ENCODE assay signal across 1 cellular context in the genomic region with DNA sequence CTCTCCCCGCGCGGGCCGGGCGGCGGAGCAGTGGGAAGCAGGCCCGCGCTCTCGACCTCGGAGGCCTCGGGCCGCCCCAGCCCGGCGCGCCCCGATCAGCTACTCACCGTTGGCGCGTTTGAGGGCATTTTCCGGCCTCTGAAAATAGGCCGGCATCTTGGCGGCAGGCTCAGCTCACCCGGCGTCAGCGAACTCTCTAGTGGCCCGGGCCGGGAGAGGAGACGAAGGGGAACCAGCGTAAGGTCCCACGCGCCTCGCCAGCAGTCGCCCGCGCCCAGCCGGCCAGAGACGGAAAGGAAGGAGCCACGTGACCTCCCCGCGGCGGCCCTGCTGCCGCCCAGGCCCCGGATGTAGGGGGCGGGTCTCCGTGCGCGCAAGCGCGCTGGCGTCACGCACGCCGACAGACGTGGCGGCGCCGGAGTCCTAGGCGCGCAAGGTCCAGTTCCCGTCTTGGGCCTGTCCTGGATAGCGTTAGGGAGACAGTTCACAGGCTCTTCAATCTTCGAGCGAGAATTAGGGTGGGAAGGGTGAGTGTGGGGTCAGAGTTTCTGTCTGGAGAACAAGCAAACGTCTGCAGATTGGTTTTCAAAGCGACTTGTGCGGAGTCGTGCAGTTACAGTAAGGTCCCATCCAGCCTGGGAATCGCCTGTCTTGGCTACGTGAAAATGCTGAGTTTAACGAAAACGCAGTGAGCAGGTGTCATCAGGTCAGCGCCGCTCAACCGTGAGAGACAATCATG.
A peak's percentile ranks its signal among the peaks of the same experiment; 100 is the strongest.
TF ChIP-seq lines count a peak whose summit lies in the region.

Gene EIF3A (minus strand): TSS at position 297 of the 739 bp plus-strand sequence. CDS start 141 bp downstream, at position 156.

TF ChIP-seq in HepG2, 621 proteins besides CTCF, POLR2A, EP300 and RAD21 (continued from another document and continues in another):
- TF ChIP-seq, protein P1, sequence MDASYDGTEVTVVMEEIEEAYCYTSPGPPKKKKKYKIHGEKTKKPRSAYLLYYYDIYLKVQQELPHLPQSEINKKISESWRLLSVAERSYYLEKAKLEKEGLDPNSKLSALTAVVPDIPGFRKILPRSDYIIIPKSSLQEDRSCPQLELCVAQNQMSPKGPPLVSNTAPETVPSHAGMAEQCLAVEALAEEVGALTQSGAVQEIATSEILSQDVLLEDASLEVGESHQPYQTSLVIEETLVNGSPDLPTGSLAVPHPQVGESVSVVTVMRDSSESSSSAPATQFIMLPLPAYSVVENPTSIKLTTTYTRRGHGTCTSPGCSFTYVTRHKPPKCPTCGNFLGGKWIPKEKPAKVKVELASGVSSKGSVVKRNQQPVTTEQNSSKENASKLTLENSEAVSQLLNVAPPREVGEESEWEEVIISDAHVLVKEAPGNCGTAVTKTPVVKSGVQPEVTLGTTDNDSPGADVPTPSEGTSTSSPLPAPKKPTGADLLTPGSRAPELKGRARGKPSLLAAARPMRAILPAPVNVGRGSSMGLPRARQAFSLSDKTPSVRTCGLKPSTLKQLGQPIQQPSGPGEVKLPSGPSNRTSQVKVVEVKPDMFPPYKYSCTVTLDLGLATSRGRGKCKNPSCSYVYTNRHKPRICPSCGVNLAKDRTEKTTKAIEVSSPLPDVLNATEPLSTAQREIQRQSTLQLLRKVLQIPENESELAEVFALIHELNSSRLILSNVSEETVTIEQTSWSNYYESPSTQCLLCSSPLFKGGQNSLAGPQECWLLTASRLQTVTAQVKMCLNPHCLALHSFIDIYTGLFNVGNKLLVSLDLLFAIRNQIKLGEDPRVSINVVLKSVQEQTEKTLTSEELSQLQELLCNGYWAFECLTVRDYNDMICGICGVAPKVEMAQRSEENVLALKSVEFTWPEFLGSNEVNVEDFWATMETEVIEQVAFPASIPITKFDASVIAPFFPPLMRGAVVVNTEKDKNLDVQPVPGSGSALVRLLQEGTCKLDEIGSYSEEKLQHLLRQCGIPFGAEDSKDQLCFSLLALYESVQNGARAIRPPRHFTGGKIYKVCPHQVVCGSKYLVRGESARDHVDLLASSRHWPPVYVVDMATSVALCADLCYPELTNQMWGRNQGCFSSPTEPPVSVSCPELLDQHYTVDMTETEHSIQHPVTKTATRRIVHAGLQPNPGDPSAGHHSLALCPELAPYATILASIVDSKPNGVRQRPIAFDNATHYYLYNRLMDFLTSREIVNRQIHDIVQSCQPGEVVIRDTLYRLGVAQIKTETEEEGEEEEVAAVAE (CRISPR knock-in tag; IDR thresholded peaks at IDR 0.05; ENCODE audit: borderline replicate concordance): 0 out of 2 replicates have a peak, but pooled peaks have one; percentile 62
- TF ChIP-seq THRA (CRISPR knock-in tag; IDR thresholded peaks at IDR 0.05; ENCODE audit: borderline replicate concordance): peak; percentile 67
- TF ChIP-seq, protein P2, sequence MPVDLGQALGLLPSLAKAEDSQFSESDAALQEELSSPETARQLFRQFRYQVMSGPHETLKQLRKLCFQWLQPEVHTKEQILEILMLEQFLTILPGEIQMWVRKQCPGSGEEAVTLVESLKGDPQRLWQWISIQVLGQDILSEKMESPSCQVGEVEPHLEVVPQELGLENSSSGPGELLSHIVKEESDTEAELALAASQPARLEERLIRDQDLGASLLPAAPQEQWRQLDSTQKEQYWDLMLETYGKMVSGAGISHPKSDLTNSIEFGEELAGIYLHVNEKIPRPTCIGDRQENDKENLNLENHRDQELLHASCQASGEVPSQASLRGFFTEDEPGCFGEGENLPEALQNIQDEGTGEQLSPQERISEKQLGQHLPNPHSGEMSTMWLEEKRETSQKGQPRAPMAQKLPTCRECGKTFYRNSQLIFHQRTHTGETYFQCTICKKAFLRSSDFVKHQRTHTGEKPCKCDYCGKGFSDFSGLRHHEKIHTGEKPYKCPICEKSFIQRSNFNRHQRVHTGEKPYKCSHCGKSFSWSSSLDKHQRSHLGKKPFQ (CRISPR knock-in tag; IDR thresholded peaks at IDR 0.05; ENCODE audit: insufficient replicate concordance): peak; percentile 90
- no peak for TF ChIP-seq ZSCAN22 (CRISPR knock-in tag; IDR thresholded peaks at IDR 0.05)
- no peak for TF ChIP-seq HDAC6 (IDR thresholded peaks at IDR 0.05; ENCODE audit: low read depth, low read length)
- no peak for TF ChIP-seq ZNF616 (CRISPR knock-in tag; IDR thresholded peaks at IDR 0.05; ENCODE audit: low read depth)
- no peak for TF ChIP-seq ZNF512B (CRISPR knock-in tag; IDR thresholded peaks at IDR 0.05; ENCODE audit: borderline replicate concordance)
- peak; percentile 44; the same call in 1 of the 2 replicates for TF ChIP-seq ZNF614 (CRISPR knock-in tag; IDR thresholded peaks at IDR 0.05; ENCODE audit: borderline replicate concordance)
- TF ChIP-seq, protein P3, sequence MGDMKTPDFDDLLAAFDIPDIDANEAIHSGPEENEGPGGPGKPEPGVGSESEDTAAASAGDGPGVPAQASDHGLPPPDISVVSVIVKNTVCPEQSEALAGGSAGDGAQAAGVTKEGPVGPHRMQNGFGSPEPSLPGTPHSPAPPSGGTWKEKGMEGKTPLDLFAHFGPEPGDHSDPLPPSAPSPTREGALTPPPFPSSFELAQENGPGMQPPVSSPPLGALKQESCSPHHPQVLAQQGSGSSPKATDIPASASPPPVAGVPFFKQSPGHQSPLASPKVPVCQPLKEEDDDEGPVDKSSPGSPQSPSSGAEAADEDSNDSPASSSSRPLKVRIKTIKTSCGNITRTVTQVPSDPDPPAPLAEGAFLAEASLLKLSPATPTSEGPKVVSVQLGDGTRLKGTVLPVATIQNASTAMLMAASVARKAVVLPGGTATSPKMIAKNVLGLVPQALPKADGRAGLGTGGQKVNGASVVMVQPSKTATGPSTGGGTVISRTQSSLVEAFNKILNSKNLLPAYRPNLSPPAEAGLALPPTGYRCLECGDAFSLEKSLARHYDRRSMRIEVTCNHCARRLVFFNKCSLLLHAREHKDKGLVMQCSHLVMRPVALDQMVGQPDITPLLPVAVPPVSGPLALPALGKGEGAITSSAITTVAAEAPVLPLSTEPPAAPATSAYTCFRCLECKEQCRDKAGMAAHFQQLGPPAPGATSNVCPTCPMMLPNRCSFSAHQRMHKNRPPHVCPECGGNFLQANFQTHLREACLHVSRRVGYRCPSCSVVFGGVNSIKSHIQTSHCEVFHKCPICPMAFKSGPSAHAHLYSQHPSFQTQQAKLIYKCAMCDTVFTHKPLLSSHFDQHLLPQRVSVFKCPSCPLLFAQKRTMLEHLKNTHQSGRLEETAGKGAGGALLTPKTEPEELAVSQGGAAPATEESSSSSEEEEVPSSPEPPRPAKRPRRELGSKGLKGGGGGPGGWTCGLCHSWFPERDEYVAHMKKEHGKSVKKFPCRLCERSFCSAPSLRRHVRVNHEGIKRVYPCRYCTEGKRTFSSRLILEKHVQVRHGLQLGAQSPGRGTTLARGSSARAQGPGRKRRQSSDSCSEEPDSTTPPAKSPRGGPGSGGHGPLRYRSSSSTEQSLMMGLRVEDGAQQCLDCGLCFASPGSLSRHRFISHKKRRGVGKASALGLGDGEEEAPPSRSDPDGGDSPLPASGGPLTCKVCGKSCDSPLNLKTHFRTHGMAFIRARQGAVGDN (CRISPR knock-in tag; IDR thresholded peaks at IDR 0.05): peak; percentile 98
- TF ChIP-seq ISL2 (CRISPR knock-in tag; IDR thresholded peaks at IDR 0.05): peak; percentile 56
- TF ChIP-seq, protein P4, sequence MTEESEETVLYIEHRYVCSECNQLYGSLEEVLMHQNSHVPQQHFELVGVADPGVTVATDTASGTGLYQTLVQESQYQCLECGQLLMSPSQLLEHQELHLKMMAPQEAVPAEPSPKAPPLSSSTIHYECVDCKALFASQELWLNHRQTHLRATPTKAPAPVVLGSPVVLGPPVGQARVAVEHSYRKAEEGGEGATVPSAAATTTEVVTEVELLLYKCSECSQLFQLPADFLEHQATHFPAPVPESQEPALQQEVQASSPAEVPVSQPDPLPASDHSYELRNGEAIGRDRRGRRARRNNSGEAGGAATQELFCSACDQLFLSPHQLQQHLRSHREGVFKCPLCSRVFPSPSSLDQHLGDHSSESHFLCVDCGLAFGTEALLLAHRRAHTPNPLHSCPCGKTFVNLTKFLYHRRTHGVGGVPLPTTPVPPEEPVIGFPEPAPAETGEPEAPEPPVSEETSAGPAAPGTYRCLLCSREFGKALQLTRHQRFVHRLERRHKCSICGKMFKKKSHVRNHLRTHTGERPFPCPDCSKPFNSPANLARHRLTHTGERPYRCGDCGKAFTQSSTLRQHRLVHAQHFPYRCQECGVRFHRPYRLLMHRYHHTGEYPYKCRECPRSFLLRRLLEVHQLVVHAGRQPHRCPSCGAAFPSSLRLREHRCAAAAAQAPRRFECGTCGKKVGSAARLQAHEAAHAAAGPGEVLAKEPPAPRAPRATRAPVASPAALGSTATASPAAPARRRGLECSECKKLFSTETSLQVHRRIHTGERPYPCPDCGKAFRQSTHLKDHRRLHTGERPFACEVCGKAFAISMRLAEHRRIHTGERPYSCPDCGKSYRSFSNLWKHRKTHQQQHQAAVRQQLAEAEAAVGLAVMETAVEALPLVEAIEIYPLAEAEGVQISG (CRISPR knock-in tag; IDR thresholded peaks at IDR 0.05): peak; percentile 76
- TF ChIP-seq KMT2B (CRISPR knock-in tag; IDR thresholded peaks at IDR 0.05): peak; percentile 65; the same call in 1 of the 2 replicates
- TF ChIP-seq TOE1 (CRISPR knock-in tag; IDR thresholded peaks at IDR 0.05): peak; percentile 87; the same call in 1 of the 2 replicates
- TF ChIP-seq RBAK (CRISPR knock-in tag; IDR thresholded peaks at IDR 0.05): no peak
- TF ChIP-seq KAT7 (CRISPR knock-in tag; IDR thresholded peaks at IDR 0.05; ENCODE audit: borderline replicate concordance): no peak
- no peak for TF ChIP-seq SOX6 (IDR thresholded peaks at IDR 0.05)
- peak; percentile 58; the same call in 1 of the 2 replicates for TF ChIP-seq SOX6 (CRISPR knock-in tag; IDR thresholded peaks at IDR 0.05)
- TF ChIP-seq, protein P5, sequence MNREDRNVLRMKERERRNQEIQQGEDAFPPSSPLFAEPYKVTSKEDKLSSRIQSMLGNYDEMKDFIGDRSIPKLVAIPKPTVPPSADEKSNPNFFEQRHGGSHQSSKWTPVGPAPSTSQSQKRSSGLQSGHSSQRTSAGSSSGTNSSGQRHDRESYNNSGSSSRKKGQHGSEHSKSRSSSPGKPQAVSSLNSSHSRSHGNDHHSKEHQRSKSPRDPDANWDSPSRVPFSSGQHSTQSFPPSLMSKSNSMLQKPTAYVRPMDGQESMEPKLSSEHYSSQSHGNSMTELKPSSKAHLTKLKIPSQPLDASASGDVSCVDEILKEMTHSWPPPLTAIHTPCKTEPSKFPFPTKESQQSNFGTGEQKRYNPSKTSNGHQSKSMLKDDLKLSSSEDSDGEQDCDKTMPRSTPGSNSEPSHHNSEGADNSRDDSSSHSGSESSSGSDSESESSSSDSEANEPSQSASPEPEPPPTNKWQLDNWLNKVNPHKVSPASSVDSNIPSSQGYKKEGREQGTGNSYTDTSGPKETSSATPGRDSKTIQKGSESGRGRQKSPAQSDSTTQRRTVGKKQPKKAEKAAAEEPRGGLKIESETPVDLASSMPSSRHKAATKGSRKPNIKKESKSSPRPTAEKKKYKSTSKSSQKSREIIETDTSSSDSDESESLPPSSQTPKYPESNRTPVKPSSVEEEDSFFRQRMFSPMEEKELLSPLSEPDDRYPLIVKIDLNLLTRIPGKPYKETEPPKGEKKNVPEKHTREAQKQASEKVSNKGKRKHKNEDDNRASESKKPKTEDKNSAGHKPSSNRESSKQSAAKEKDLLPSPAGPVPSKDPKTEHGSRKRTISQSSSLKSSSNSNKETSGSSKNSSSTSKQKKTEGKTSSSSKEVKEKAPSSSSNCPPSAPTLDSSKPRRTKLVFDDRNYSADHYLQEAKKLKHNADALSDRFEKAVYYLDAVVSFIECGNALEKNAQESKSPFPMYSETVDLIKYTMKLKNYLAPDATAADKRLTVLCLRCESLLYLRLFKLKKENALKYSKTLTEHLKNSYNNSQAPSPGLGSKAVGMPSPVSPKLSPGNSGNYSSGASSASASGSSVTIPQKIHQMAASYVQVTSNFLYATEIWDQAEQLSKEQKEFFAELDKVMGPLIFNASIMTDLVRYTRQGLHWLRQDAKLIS (CRISPR knock-in tag; IDR thresholded peaks at IDR 0.05): 0 out of 2 replicates have a peak, but pooled peaks have one; percentile 83
- TF ChIP-seq, protein P6, sequence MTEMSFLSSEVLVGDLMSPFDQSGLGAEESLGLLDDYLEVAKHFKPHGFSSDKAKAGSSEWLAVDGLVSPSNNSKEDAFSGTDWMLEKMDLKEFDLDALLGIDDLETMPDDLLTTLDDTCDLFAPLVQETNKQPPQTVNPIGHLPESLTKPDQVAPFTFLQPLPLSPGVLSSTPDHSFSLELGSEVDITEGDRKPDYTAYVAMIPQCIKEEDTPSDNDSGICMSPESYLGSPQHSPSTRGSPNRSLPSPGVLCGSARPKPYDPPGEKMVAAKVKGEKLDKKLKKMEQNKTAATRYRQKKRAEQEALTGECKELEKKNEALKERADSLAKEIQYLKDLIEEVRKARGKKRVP (CRISPR knock-in tag; IDR thresholded peaks at IDR 0.05): peak in 1 of 2 experiments; percentile 31; a peak in 2 of 4 replicates
- peak; percentile 70; the same call in 1 of the 2 replicates for TF ChIP-seq ELF4 (CRISPR knock-in tag; IDR thresholded peaks at IDR 0.05; ENCODE audit: borderline replicate concordance)
- TF ChIP-seq ZNF468 (CRISPR knock-in tag; IDR thresholded peaks at IDR 0.05): no peak
- peak; percentile 74 for TF ChIP-seq MAFF (IDR thresholded peaks at IDR 0.05; ENCODE audit: low read depth, low read length)
- TF ChIP-seq KDM1A (CRISPR knock-in tag; IDR thresholded peaks at IDR 0.05): no peak
- TF ChIP-seq KAT2B (IDR thresholded peaks at IDR 0.05; ENCODE audit: borderline replicate concordance, low read depth, low read length): no peak
- TF ChIP-seq RXRA (CRISPR knock-in tag; IDR thresholded peaks at IDR 0.05): peak; percentile 45
- TF ChIP-seq MED8 (CRISPR knock-in tag; IDR thresholded peaks at IDR 0.05; ENCODE audit: insufficient replicate concordance): peak; percentile 83
- TF ChIP-seq ZNF577 (CRISPR knock-in tag; IDR thresholded peaks at IDR 0.05; ENCODE audit: borderline replicate concordance, low read depth): no peak
- no peak for TF ChIP-seq SRF (IDR thresholded peaks at IDR 0.05; ENCODE audit: low read depth, low read length)
